30 cellular contexts compared by ENCODE assay signal in genomic region chr12:89167986-89168385, GRCh38.
"Had no signal": no experiment of that assay in that cellular context is flagged by ENCODE, and none has a peak within 500 bp of the region (broad histone marks: within the 10 kb centered on the region; RNA-seq: fewer than 3 reads in every experiment).

No MANE protein-coding gene starts in this region.

- H3K27me3 ChIP-seq: adrenal gland, body of pancreas, colonic mucosa, gastroesophageal sphincter, tibial nerve had no signal

- H3K9me3 ChIP-seq: adrenal gland, body of pancreas, colonic mucosa had no signal

- H3K9me3 Mint-ChIP-seq: activated naive CD4-positive, alpha-beta T cell treated with anti-CD3 and anti-CD28 coated beads for 36 hours; activated naive CD8-positive, alpha-beta T cell treated with anti-CD3 and anti-CD28 coated beads for 36 hours had no signal

- H3K36me3 ChIP-seq: adrenal gland, colonic mucosa, gastroesophageal sphincter, tibial nerve, WERI-Rb-1 had no signal

- H3K4me1 ChIP-seq: body of pancreas, colonic mucosa had no signal

- DNase-seq: activated CD4-positive, alpha-beta T cell treated with anti-CD3 and anti-CD28 coated beads for 48 hours; activated CD4-positive, alpha-beta T cell treated with anti-CD3 and anti-CD28 coated beads, Interleukin-2, amount 50 U/mL, for 48 hours; activated CD8-positive, alpha-beta memory T cell treated with anti-CD3 and anti-CD28 coated beads for 24 hours; activated effector memory CD4-positive, alpha-beta T cell treated with anti-CD3 and anti-CD28 coated beads, Interleukin-2, amount 50 U/mL, for 16 hours; activated naive CD4-positive, alpha-beta T cell treated with anti-CD3 and anti-CD28 coated beads for 36 hours; activated naive CD8-positive, alpha-beta T cell treated with anti-CD3 and anti-CD28 coated beads for 36 hours; activated T-cell treated with anti-CD3 and anti-CD28 coated beads, Interleukin-2, amount 50 U/mL, for 1 hour; adrenal gland; aorta; body of pancreas; colonic mucosa; effector memory CD4-positive, alpha-beta T cell; head of caudate nucleus; hypothalamus; immature natural killer cell; kidney; left colon; natural killer cell; retina; stimulated activated naive CD4-positive, alpha-beta T cell treated with Interleukin-2 at 50 U/mL for 16 hours; SW 1271; T-helper 9 cell; WERI-Rb-1 had no signal

- H3K4me3 ChIP-seq: adrenal gland, body of pancreas, colonic mucosa, gastroesophageal sphincter, lung, tibial nerve had no signal

- H3K27ac ChIP-seq: adrenal gland, body of pancreas, colonic mucosa, gastroesophageal sphincter, WERI-Rb-1 had no signal

- ATAC-seq: activated CD4-positive, CD25-positive, alpha-beta regulatory T cell treated with anti-CD3 and anti-CD28 coated beads, Interleukin-2, amount 50 U/mL, for 24 hours; body of pancreas; gastroesophageal sphincter; left colon; natural killer cell had no signal

- H3K27me3 Mint-ChIP-seq: activated naive CD8-positive, alpha-beta T cell treated with anti-CD3 and anti-CD28 coated beads for 36 hours; progenitor cell of endocrine pancreas had no signal

- H3K27ac Mint-ChIP-seq: activated naive CD4-positive, alpha-beta T cell treated with anti-CD3 and anti-CD28 coated beads for 36 hours; activated naive CD8-positive, alpha-beta T cell treated with anti-CD3 and anti-CD28 coated beads for 36 hours; activated T-helper 1 cell treated with anti-CD3 and anti-CD28 coated beads, Interleukin-12 subunit alpha, Interleukin-12 subunit beta, Interleukin-2, Interleukin-4 antibody, amounts not matched to agents 30 ng/mL and 10 ng/mL and 1 ng/mL, durations not matched to agents 14 hours and 24 hours and 36 hours; immature natural killer cell; natural killer cell; progenitor cell of endocrine pancreas; T-helper 1 cell treated with Interleukin-12 subunit alpha and Interleukin-12 subunit beta and Interleukin-4 antibody, amounts not matched to agents 30 μg/mL and 1 μg/mL, for 36 hours had no signal

- H3K4me3 Mint-ChIP-seq: activated naive CD4-positive, alpha-beta T cell treated with anti-CD3 and anti-CD28 coated beads for 36 hours; activated naive CD8-positive, alpha-beta T cell treated with anti-CD3 and anti-CD28 coated beads for 36 hours; activated T-helper 1 cell treated with anti-CD3 and anti-CD28 coated beads, Interleukin-12 subunit alpha, Interleukin-12 subunit beta, Interleukin-2, Interleukin-4 antibody, amounts not matched to agents 30 ng/mL and 10 ng/mL and 1 ng/mL, durations not matched to agents 14 hours and 24 hours and 36 hours; immature natural killer cell; natural killer cell; T-helper 1 cell treated with Interleukin-12 subunit alpha and Interleukin-12 subunit beta and Interleukin-4 antibody, amounts not matched to agents 30 μg/mL and 1 μg/mL, for 36 hours had no signal

- H3K36me3 Mint-ChIP-seq: natural killer cell had no signal
